21 cellular contexts compared by ENCODE assay signal in the genomic region with DNA sequence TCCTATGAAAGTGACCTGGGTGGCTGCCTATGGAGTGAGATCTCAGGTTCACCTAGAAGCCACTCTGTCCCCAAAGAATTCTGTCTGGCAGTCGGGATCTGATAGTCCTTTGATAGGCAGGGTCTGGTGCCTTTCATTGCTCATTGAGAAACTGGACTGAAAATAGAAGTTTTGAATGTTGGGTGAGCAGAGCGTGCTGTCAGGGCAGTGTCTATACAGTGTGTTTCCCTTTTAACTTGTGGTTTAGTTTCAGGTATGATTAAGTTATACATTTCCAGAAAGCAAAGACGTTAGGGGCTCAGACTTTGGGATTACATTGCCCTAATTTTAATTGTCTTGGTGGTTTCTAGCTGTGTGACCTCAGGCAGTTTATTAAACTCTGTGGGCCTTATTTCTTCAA.
DNase-seq lines count a peak whose midpoint lies in the region; ATAC-seq and TF ChIP-seq lines count a peak whose summit lies in the region.
"Had no signal": no experiment of that assay in that cellular context is flagged by ENCODE, and none has a peak within 500 bp of the region (broad histone marks: within the 10 kb centered on the region; RNA-seq: fewer than 3 reads in every experiment).

No MANE protein-coding gene starts in this region.

- H3K27ac ChIP-seq in left ventricle myocardium inferior (replicated peaks) (no peak overlapping the region), left lung (no peak overlapping the region)
- H3K27ac ChIP-seq: GM23248, tibial nerve had no signal

- DNase-seq in NCI-H2171 (lab: John Stamatoyannopoulos, UW) (no peak), left ventricle myocardium inferior (no peak), left lung (no peak), hypothalamus (lab: John Stamatoyannopoulos, UW) (no peak)
- DNase-seq: activated CD4-positive, alpha-beta T cell treated with anti-CD3 and anti-CD28 coated beads, Interleukin-2, amount 10 ng/mL, durations not matched to agents 24 days and 14 days; activated gamma-delta T cell treated with Interleukin-2 at 50 U/mL for 16 hours; caudate nucleus; foreskin melanocyte; GDM1; GM23248; KBM-7; NCI-H526; Right ventricle myocardium superior; stimulated activated CD4-positive, alpha-beta T cell treated with anti-CD3 and anti-CD28 coated beads, Interleukin-15, amount 100 ng/mL, for 24 hours had no signal

- ATAC-seq in GM18870 (IDR thresholded peaks at IDR 0.05; ENCODE audit: unreplicated experiment) (peak; percentile 73), GM21576 (IDR thresholded peaks at IDR 0.05; ENCODE audit: unreplicated experiment) (peak; percentile 71), HG02973 (IDR thresholded peaks at IDR 0.05; ENCODE audit: unreplicated experiment) (peak; percentile 65), HG03565 (IDR thresholded peaks at IDR 0.05; ENCODE audit: unreplicated experiment) (peak; percentile 79), left lung (no peak)
- ATAC-seq: left lobe of liver; stimulated activated memory B cell treated with anti-CD40 and anti-IgM and Interleukin-4, amounts not matched to agents 10 μg/mL and 1 μg/mL and 100 μg/mL, for 72 hours had no signal

- H3K36me3 ChIP-seq in left ventricle myocardium inferior (no peaks in the 10 kb centered on the region), left lung (no peaks in the 10 kb centered on the region)
- H3K36me3 ChIP-seq: tibial nerve had no signal

- intact Hi-C loops in left ventricle myocardium inferior (cut with micrococcal nuclease) (no loop called here), left lung (cut with DNase I) (no loop called here)

- no peak overlapping the region for H3K4me3 ChIP-seq in left ventricle myocardium inferior
- no peak overlapping the region for H3K4me3 ChIP-seq in left lung
- H3K4me3 ChIP-seq: GM23248, tibial nerve had no signal

- H3K27me3 ChIP-seq in left ventricle myocardium inferior (ENCODE audit: low read depth) (no peaks in the 10 kb centered on the region), left lung (peaks cover 0 to 25% of the 10 kb centered on the region in 2 donors)
- H3K27me3 ChIP-seq: tibial nerve had no signal

- no peak for TF ChIP-seq CTCF in left ventricle myocardium inferior (IDR thresholded peaks at IDR 0.05; ENCODE audit: borderline replicate concordance)
- TF ChIP-seq CTCF in left lung (IDR thresholded peaks at IDR 0.05) = no peak

- H3K4me1 ChIP-seq in left ventricle myocardium inferior = no peaks in the 10 kb centered on the region
- H3K4me1 ChIP-seq in left lung = no peaks in the 10 kb centered on the region
- H3K4me1 ChIP-seq: tibial nerve had no signal

- no peaks in the 10 kb centered on the region for H3K9me3 ChIP-seq in left ventricle myocardium inferior (replicated peaks)
- no peaks in the 10 kb centered on the region for H3K9me3 ChIP-seq in left lung
- H3K9me3 ChIP-seq: tibial nerve had no signal
